8 cellular contexts compared by ENCODE assay signal in genomic region chr19:57350877-57351805, GRCh38. TPM values are rescaled to one million over a fixed set of nuclear protein-coding genes. Genes with fewer than 3 reads are reported as not detected.
DNase-seq lines count a peak whose midpoint lies in the region; ATAC-seq and TF ChIP-seq lines count a peak whose summit lies in the region.

TSS of gene ZNF304 (plus strand) at chr19:57351271. CDS start at chr19:57351665, 394 bp downstream.

- peak within 1 kb of the TSS; percentile 90 for H3K27ac ChIP-seq in Panc1 (ENCODE audit: low read length)

- H3K27me3 ChIP-seq in Panc1 (ENCODE audit: control insufficient read depth, insufficient read depth, low read length), result no peaks in the 10 kb centered on the region

- peaks cover 15% of the 10 kb centered on the region for H3K9me3 ChIP-seq in Panc1 (ENCODE audit: control insufficient read depth, insufficient read depth, low read depth, low read length)

- H3K36me3 ChIP-seq in Panc1 (ENCODE audit: control insufficient read depth, insufficient read depth, low read length), result peaks cover 7% of the 10 kb centered on the region

- CTCF ChIA-PET in Panc1 (lab: Charles Lee), result no interaction called here

- peaks cover 54% of the 10 kb centered on the region for H3K36me3 Mint-ChIP-seq in activated T-helper 17 cell treated with anti-CD3 and anti-CD28 coated beads, Interleukin-2, amount 50 U/mL, for 72 hours (ENCODE audit: low read depth)
- H3K36me3 Mint-ChIP-seq in natural killer cell, result peaks cover 42% of the 10 kb centered on the region

- peak within 1 kb of the TSS; percentile 98 for H3K4me3 Mint-ChIP-seq in activated T-helper 17 cell treated with anti-CD3 and anti-CD28 coated beads, Interleukin-2, amount 50 U/mL, for 72 hours
- peak within 1 kb of the TSS; percentile 98 for H3K4me3 Mint-ChIP-seq in natural killer cell

- intact Hi-C loops in Panc1 (cut with micrococcal nuclease; ENCODE audit: unreplicated experiment), result no loop called here
- intact Hi-C loops in natural killer cell (cut with micrococcal nuclease), result loop anchor here (1.0 to 5.0 kb wide), 6 partner anchors 12 to 110 kb away; partner anchors contain the start of genes TRAPPC2B, ZNF17, ZNF460 and ZNF543

- peak within 1 kb of the TSS; percentile 95 for H3K4me3 ChIP-seq in Jurkat, Clone E6-1 (ENCODE audit: low read length)
- H3K4me3 ChIP-seq in Panc1 (ENCODE audit: low read depth in 2 of 2, low read length in 2 of 2) (peak within 1 kb of the TSS; percentile 87 to 97), fibroblast of pulmonary artery (replicated peaks; ENCODE audit: low read depth, low read length) (peak within 1 kb of the TSS; percentile 99)

- H3K4me1 ChIP-seq in Panc1 (ENCODE audit: control insufficient read depth, insufficient read depth, low read length), result peaks cover 11% of the 10 kb centered on the region; the same call in 1 of the 2 replicates

- DNase-seq in DMS53 treated with DMSO at 0.1 percent for 48 hours (lab: John Stamatoyannopoulos, UW; ENCODE audit: unreplicated experiment) (peak; percentile 92), Panc1 (ENCODE audit: low read depth, low spot score) (peak; percentile 86), fibroblast of pulmonary artery (ENCODE audit: low read depth) (peak; percentile 96), natural killer cell (peak; percentile 75)
- peak; percentile 91 for DNase-seq in Jurkat, Clone E6-1 (ENCODE audit: low read depth, low spot score)
- peak; percentile 47 to 81 (median 74) for DNase-seq in stimulated activated naive CD4-positive, alpha-beta T cell (lab: John Stamatoyannopoulos, UW)

- in situ Hi-C loops in Panc1 (cut with HindIII; ENCODE audit: low pct_unique_long_range_greater_than_20kb, low sequenced_read_pairs), result no loop called here

- peak within 1 kb of the TSS; percentile 97 for H3K27ac Mint-ChIP-seq in activated T-helper 17 cell treated with anti-CD3 and anti-CD28 coated beads, Interleukin-2, amount 50 U/mL, for 72 hours
- peak within 1 kb of the TSS; percentile 95 to 97 for H3K27ac Mint-ChIP-seq in natural killer cell

- peaks cover 31% of the 10 kb centered on the region for H3K4me1 Mint-ChIP-seq in activated T-helper 17 cell treated with anti-CD3 and anti-CD28 coated beads, Interleukin-2, amount 50 U/mL, for 72 hours
- peaks cover 32 to 33% of the 10 kb centered on the region in 2 donors for H3K4me1 Mint-ChIP-seq in natural killer cell

- peaks cover 22% of the 10 kb centered on the region for H3K9me3 Mint-ChIP-seq in activated T-helper 17 cell treated with anti-CD3 and anti-CD28 coated beads, Interleukin-2, amount 50 U/mL, for 72 hours
- H3K9me3 Mint-ChIP-seq in natural killer cell, result peaks cover 9 to 17% of the 10 kb centered on the region in 2 donors

- no TSS peak for BruUV-seq in Panc1 (replicated peaks; lab: Mats Ljungman, UMichigan)

- POLR2A ChIA-PET in Panc1 (lab: Charles Lee), result interaction anchor here (0.7 kb wide), 1 partner anchor 38 kb away, joined by 3 read pairs; the partner anchor contains the start of gene ZNF548

- peak; percentile 97 for ATAC-seq in GM21619 (IDR thresholded peaks at IDR 0.05; ENCODE audit: unreplicated experiment)
- peak; percentile 100 for ATAC-seq in Panc1
- ATAC-seq in activated T-helper 17 cell treated with anti-CD3 and anti-CD28 coated beads, Interleukin-2, amount 50 U/mL, for 72 hours (replicated peaks), result peak; percentile 100
- peak; percentile 94 to 99 (median 98) for ATAC-seq in natural killer cell

- no peak for TF ChIP-seq CTCF in Panc1 (IDR thresholded peaks at IDR 0.05)
- no peak for TF ChIP-seq CTCF in fibroblast of pulmonary artery (IDR thresholded peaks at IDR 0.05; ENCODE audit: low read length, missing control alignments)
- no peak for TF ChIP-seq CTCF in natural killer cell (IDR thresholded peaks at IDR 0.05)

- H3K27me3 Mint-ChIP-seq in activated T-helper 17 cell treated with anti-CD3 and anti-CD28 coated beads, Interleukin-2, amount 50 U/mL, for 72 hours, result peaks cover 4% of the 10 kb centered on the region
- peaks cover 8 to 16% of the 10 kb centered on the region in 2 donors for H3K27me3 Mint-ChIP-seq in natural killer cell (ENCODE audit: low read depth in 2 of 2)

RNA-seq across cellular contexts. Expression of gene ZNF304, which starts in this region (rescaled TPM):
- 11.3 TPM for polyA plus RNA-seq in Jurkat, Clone E6-1 (2012; ENCODE audit: insufficient read depth, insufficient read length)
- total RNA-seq in Panc1 (2021; ENCODE audit: unreplicated experiment) (10.8 TPM), natural killer cell (10 to 100 TPM in 1 of 3 donors, 1 to 10 TPM in 2; 6.6 to 10.7 (median 9.2) TPM)
- 6.0 TPM for polyA plus RNA-seq in Panc1 (2012; ENCODE audit: insufficient read length)
- total RNA-seq in activated T-helper 17 cell treated with anti-CD3 and anti-CD28 coated beads, Interleukin-2, amount 50 U/mL, for 72 hours, result 1 to 10 TPM; 5.3 to 6.4 TPM

Comparison
In these comparisons a context has a peak if more than half of its experiments do, and no peak if none do; other contexts are left out.
1. Peak in every context shown above with its lines: DNase-seq, ATAC-seq, H3K4me3 ChIP-seq and H3K27ac ChIP-seq.